In the genomic region with DNA sequence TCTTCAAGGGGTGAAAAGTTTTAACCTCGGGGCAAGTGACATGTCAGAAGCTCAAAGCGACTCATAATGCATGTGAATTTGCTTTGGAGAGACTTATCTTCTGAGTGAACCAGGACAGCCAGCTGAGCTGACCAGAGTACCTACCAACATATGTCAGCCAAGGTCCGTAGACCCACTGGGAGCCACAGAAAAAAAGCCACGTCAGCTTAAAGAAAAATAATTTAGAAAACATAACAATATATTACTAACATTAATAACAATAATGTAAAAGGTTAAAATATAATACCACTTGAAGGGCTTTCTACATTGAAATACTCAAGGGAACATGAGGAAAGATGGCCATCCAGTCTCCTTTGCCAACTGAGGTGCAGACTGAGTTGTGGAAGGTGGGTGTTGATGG, we compare ENCODE assay signal across 2 cellular contexts.
TF ChIP-seq lines count a peak whose summit lies in the region.

No MANE protein-coding gene starts in this region.

TF ChIP-seq in A549, 52 proteins besides CTCF, POLR2A, EP300 and RAD21:
- TF ChIP-seq JUNB (IDR thresholded peaks at IDR 0.05) (no peak), MAFK (IDR thresholded peaks at IDR 0.05; ENCODE audit: partially characterized antibody) (peak; percentile 28)

TF ChIP-seq in IMR-90, 13 proteins besides CTCF, POLR2A, EP300 and RAD21:
- no peak for TF ChIP-seq MXI1 (IDR thresholded peaks at IDR 0.05; ENCODE audit: borderline replicate concordance, low read depth, low read length)
- no peak for TF ChIP-seq BHLHE40 (IDR thresholded peaks at IDR 0.05; ENCODE audit: low read depth, low read length)
- 0 out of 2 replicates have a peak, but pooled peaks have one; percentile 11 for TF ChIP-seq MAFK (IDR thresholded peaks at IDR 0.05; ENCODE audit: low read depth, low read length)
